Comparison of ENCODE assay signal across 8 cellular contexts in genomic region chr3:130140756-130141155, GRCh38. TPM values are rescaled to one million over a fixed set of nuclear protein-coding genes. Genes with fewer than 3 reads are reported as not detected.
DNase-seq lines count a peak whose midpoint lies in the region; ATAC-seq, FAIRE-seq and TF ChIP-seq lines count a peak whose summit lies in the region.
"Not testable (repeated sequence)": the region's sequence is repeated elsewhere in the genome, so short reads cannot be mapped to it uniquely, and the experiment has no call there.

No MANE protein-coding gene starts in this region.

- H3K4me1 ChIP-seq in GM23248 (ENCODE audit: insufficient read depth); endothelial cell of umbilical vein (ENCODE audit: control insufficient read depth, extremely low read depth, insufficient read depth, low read length); gastroesophageal sphincter: not testable (repeated sequence)
- H3K4me1 ChIP-seq in neural progenitor cell (peaks cover 10% of the 10 kb centered on the region), smooth muscle cell (ENCODE audit: low read depth) (peaks cover 15% of the 10 kb centered on the region)

- BruUV-seq in endothelial cell of umbilical vein (replicated peaks; lab: Mats Ljungman, UMichigan): not testable (repeated sequence)

- not testable (repeated sequence) for FAIRE-seq in endothelial cell of umbilical vein (lab: Jason Lieb, UNC)

- not testable (repeated sequence) for H3K9ac ChIP-seq in GM23248; endothelial cell of umbilical vein (replicated peaks; ENCODE audit: extremely low read depth, insufficient read depth, low read length); neural progenitor cell; smooth muscle cell (ENCODE audit: low read depth)

- H3K4me1 Mint-ChIP-seq in neural progenitor cell: peaks cover 30% of the 10 kb centered on the region

- H3K27ac ChIP-seq in GM23248; endothelial cell of umbilical vein (ENCODE audit: insufficient read depth, low read depth, low read length); neural progenitor cell: not testable (repeated sequence)
- peak overlapping the region in 3 of 4 donors; percentile 59 to 71 (median 70) for H3K27ac ChIP-seq in gastroesophageal sphincter
- H3K27ac ChIP-seq in smooth muscle cell (ENCODE audit: low read depth): peak overlapping the region; percentile 83

- peak overlapping the region; percentile 53; the same call in 1 of the 2 replicates for H2AFZ ChIP-seq in GM23248
- H2AFZ ChIP-seq in endothelial cell of umbilical vein (ENCODE audit: low read depth, low read length); neural progenitor cell (replicated peaks); smooth muscle cell (ENCODE audit: low read depth): not testable (repeated sequence)

- H3K36me3 ChIP-seq in GM23248 (ENCODE audit: low read depth); endothelial cell of umbilical vein (ENCODE audit: control insufficient read depth in 2 of 2, extremely low read depth in 1 of 2, insufficient read depth in 2 of 2, low read length in 2 of 2); gastroesophageal sphincter; neural progenitor cell; smooth muscle cell (ENCODE audit: low read depth): not testable (repeated sequence)

- not testable (repeated sequence) for H4K20me1 ChIP-seq in GM23248 (ENCODE audit: insufficient read depth); endothelial cell of umbilical vein (replicated peaks; ENCODE audit: control insufficient read depth, extremely low read depth, insufficient read depth, low read length); neural progenitor cell (ENCODE audit: low read depth); smooth muscle cell (ENCODE audit: low read depth)

- H3K4me2 ChIP-seq in GM23248 (ENCODE audit: unreplicated experiment) (peak overlapping the region; percentile 12), endothelial cell of umbilical vein (ENCODE audit: insufficient read depth, low read length) (peak overlapping the region; percentile 17), neural progenitor cell (peak overlapping the region; percentile 50), smooth muscle cell (peak overlapping the region; percentile 63)

- H3F3A ChIP-seq in GM23248 (ENCODE audit: insufficient read depth); neural progenitor cell (ENCODE audit: low read depth); smooth muscle cell (ENCODE audit: low read depth): not testable (repeated sequence)

- not testable (repeated sequence) for H3K27me3 ChIP-seq in GM23248 (replicated peaks; ENCODE audit: insufficient read depth); endothelial cell of umbilical vein (ENCODE audit: control insufficient read depth in 2 of 2, insufficient read depth in 2 of 2, low read length in 2 of 2); gastroesophageal sphincter; neural progenitor cell; smooth muscle cell (ENCODE audit: low read depth)

- CTCF ChIA-PET in endothelial cell of umbilical vein (lab: Charles Lee): not testable (repeated sequence)

- dilution Hi-C loops in endothelial cell of umbilical vein (cut with MboI; ENCODE audit: extremely low pct_ligation_motif_present, low sequenced_read_pairs): not testable (repeated sequence)

- DNase-seq in A172 (ENCODE audit: low spot score) (peak; percentile 44), GM23248 (peak; percentile 56), RPMI7951 (ENCODE audit: low read depth) (peak; percentile 40), astrocyte of the spinal cord (ENCODE audit: low read depth, low spot score) (peak; percentile 41), endothelial cell of umbilical vein (ENCODE audit: low read depth, low spot score) (peak; percentile 63), neural progenitor cell (ENCODE audit: low spot score) (peak; percentile 66)
- not testable (repeated sequence) for DNase-seq in smooth muscle cell (lab: John Stamatoyannopoulos, UW; ENCODE audit: unreplicated experiment)

- 31 to 32% methylated on average over 16 of the region's 16 CpGs for WGBS in GM23248 (ENCODE audit: low coverage in 1 of 2, low lambda C conversion rate in 2 of 2, missing lambda C conversion rate in 2 of 2), 2 experiments
- 15 to 17% methylated on average over 14 to 16 of the region's 16 CpGs for WGBS in gastroesophageal sphincter (ENCODE audit: low coverage in 1 of 2), 2 donors
- 2% methylated on average over 16 of the region's 16 CpGs for WGBS in smooth muscle cell (ENCODE audit: low lambda C conversion rate)

- TF ChIP-seq POLR2A in endothelial cell of umbilical vein (IDR thresholded peaks at IDR 0.05; ENCODE audit: low read depth, low read length); gastroesophageal sphincter (IDR thresholded peaks at IDR 0.05): not testable (repeated sequence)

- not testable (repeated sequence) for TF ChIP-seq EP300 in gastroesophageal sphincter (IDR thresholded peaks at IDR 0.05)

- H3K9me1 ChIP-seq in endothelial cell of umbilical vein (replicated peaks; ENCODE audit: control insufficient read depth, extremely low read depth, insufficient read depth, low read length): not testable (repeated sequence)

- TF ChIP-seq CTCF in astrocyte of the spinal cord (IDR thresholded peaks at IDR 0.05; ENCODE audit: low read depth, low read length); endothelial cell of umbilical vein (IDR thresholded peaks at IDR 0.05; ENCODE audit: extremely low read depth in 1 of 2, insufficient read depth in 1 of 2, low read depth in 1 of 2, low read length in 2 of 2); gastroesophageal sphincter (IDR thresholded peaks at IDR 0.05); neural progenitor cell (IDR thresholded peaks at IDR 0.05); smooth muscle cell (IDR thresholded peaks at IDR 0.05; ENCODE audit: borderline replicate concordance, insufficient read depth, poor library complexity, severe bottlenecking): not testable (repeated sequence)

- H3K36me3 Mint-ChIP-seq in neural progenitor cell: not testable (repeated sequence)

- H3K4me3 ChIP-seq in GM23248 (peak overlapping the region; percentile 37; the same call in 1 of the 2 replicates), gastroesophageal sphincter (peak overlapping the region in 1 of 2 donors; percentile 14)
- not testable (repeated sequence) for H3K4me3 ChIP-seq in astrocyte of the spinal cord (ENCODE audit: low read depth, low read length); endothelial cell of umbilical vein (replicated peaks in 1 of 3; ENCODE audit: insufficient read depth in 1 of 3, low read depth in 1 of 3, low read length in 3 of 3); neural progenitor cell; smooth muscle cell

- H3K27ac Mint-ChIP-seq in neural progenitor cell: peak overlapping the region; percentile 47

- intact Hi-C loops in endothelial cell of umbilical vein (cut with micrococcal nuclease): loop anchor here (10.0 kb wide), 1 partner anchor 394 kb away; no protein-coding TSS in a partner anchor

- H3K9me3 Mint-ChIP-seq in neural progenitor cell: not testable (repeated sequence)

- not testable (repeated sequence) for ATAC-seq in gastroesophageal sphincter

- H3K79me2 ChIP-seq in GM23248 (ENCODE audit: insufficient read depth); endothelial cell of umbilical vein (ENCODE audit: control insufficient read depth, insufficient read depth, low read length); neural progenitor cell (ENCODE audit: low read depth); smooth muscle cell (ENCODE audit: low read depth): not testable (repeated sequence)

- peak overlapping the region; percentile 57 for H3K4me3 Mint-ChIP-seq in neural progenitor cell

- H3K27me3 Mint-ChIP-seq in neural progenitor cell (ENCODE audit: insufficient read depth, low read depth): not testable (repeated sequence)

- not testable (repeated sequence) for H3K9me2 ChIP-seq in GM23248 (ENCODE audit: insufficient read depth)

- H3K9me3 ChIP-seq in GM23248 (ENCODE audit: low read depth); endothelial cell of umbilical vein (replicated peaks; ENCODE audit: control insufficient read depth, insufficient read depth, low read length); gastroesophageal sphincter; neural progenitor cell (ENCODE audit: low read depth); smooth muscle cell (replicated peaks; ENCODE audit: low read depth): not testable (repeated sequence)

- POLR2A ChIA-PET in endothelial cell of umbilical vein (lab: Charles Lee): not testable (repeated sequence)

- in situ Hi-C loops in GM23248 (cut with MboI): loop anchor here (25.0 kb wide), 1 partner anchor 97 kb away; no protein-coding TSS in a partner anchor
- in situ Hi-C loops in astrocyte of the spinal cord (cut with HindIII; ENCODE audit: low sequenced_read_pairs): not testable (repeated sequence)

RNA-seq across cellular contexts. Expression of gene ALG1L2, which starts 59.1 kb away (rescaled TPM):
- not detected in 2 replicates for total RNA-seq in A172 (2014; rRNA removed; shearing (Covaris generic))
- total RNA-seq in GM23248 (2014; rRNA removed; shearing (Covaris generic)): not detected in 2 replicates
- polyA plus RNA-seq in GM23248 (2016; fragmentation: Nextera tagmentation; extraction: Ambion mirVana) (0.49 and 0.63 TPM in 2 replicates), endothelial cell of umbilical vein (not detected in 2 replicates), smooth muscle cell (0.38 and 1.2 TPM in 2 replicates)
- not detected in 2 replicates for total RNA-seq in RPMI7951 (2014; rRNA removed; shearing (Covaris generic))
- total RNA-seq in endothelial cell of umbilical vein (not detected in 2 replicates), gastroesophageal sphincter (not detected), neural progenitor cell (ENCODE audit: low replicate concordance) (0.59 TPM in 1 of 2 replicates, not detected in the other), smooth muscle cell (not detected in 2 replicates)
- not detected in 2 replicates for polyA plus RNA-seq in endothelial cell of umbilical vein (2011; cell fraction: cytosol; rRNA removed)
- not detected in 2 replicates for polyA plus RNA-seq in endothelial cell of umbilical vein (2011; cell fraction: nucleus; rRNA removed)
- polyA plus RNA-seq in endothelial cell of umbilical vein (2012): not detected in 2 replicates
- polyA minus RNA-seq in endothelial cell of umbilical vein: not detected in 2 replicates
- polyA minus RNA-seq in endothelial cell of umbilical vein (2011; cell fraction: cytosol; rRNA and poly(A)+ RNA removed): not detected
- 1.3 TPM in 1 of 2 replicates, not detected in the other for polyA minus RNA-seq in endothelial cell of umbilical vein (2011; cell fraction: nucleus; rRNA and poly(A)+ RNA removed)

Comparison
In these comparisons a context has a peak if more than half of its experiments do, and no peak if none do; other contexts are left out.
1. H3K4me2 ChIP-seq: peak in every context shown above with its lines; median percentile 63 in smooth muscle cell; 50 in neural progenitor cell; 17 in endothelial cell of umbilical vein; 12 in GM23248.